ENCODE assay signal across 1 cellular context in the genomic region with DNA sequence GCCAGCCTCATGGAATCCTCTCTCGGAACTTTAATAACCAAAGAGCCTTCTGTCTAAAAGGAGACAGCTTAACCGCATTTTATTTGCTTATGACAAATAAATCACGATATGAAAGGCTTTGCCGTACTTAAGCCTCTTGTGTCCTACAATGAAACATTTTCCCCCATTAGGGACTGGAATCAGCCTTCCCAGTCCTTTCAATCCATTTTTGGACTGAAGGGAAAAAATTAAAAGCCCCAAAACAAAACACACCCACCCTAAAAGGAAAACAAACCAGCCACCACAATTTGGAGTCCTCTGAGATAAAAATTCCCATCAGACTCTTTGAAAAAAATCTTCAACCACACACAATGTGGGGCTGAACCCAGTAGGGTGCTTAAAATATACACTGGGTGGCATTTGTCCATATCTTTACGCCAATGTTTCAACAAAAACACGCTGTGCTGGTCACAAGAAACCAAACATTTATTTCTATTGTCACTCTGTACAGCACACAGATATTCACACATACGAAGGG.
TF ChIP-seq lines count a peak whose summit lies in the region.

No MANE protein-coding gene starts in this region.

TF ChIP-seq in endothelial cell of umbilical vein, 7 proteins besides CTCF, POLR2A, EP300 and RAD21 (continued from another document):
- TF ChIP-seq EZH2 (IDR thresholded peaks at IDR 0.05; ENCODE audit: borderline replicate concordance, low read depth, low read length, severe bottlenecking): no peak
- TF ChIP-seq FOS (IDR thresholded peaks at IDR 0.05; ENCODE audit: borderline replicate concordance, insufficient read depth, low read length): no peak
- no peak for TF ChIP-seq POLR2AphosphoS5 (IDR thresholded peaks at IDR 0.05; ENCODE audit: insufficient read depth, low read depth, low read length)
- TF ChIP-seq MYC (IDR thresholded peaks at IDR 0.05; ENCODE audit: low read depth, low read length): no peak
- TF ChIP-seq GATA2 (IDR thresholded peaks at IDR 0.05; ENCODE audit: insufficient read depth, insufficient read length, low read depth, low read length): no peak
TF ChIP-seq in endothelial cell of umbilical vein: peak in this region for 0.
